1 cellular context compared by ENCODE assay signal in genomic region chr13:99075268-99076191, GRCh38.
TF ChIP-seq lines count a peak whose summit lies in the region.

No MANE protein-coding gene starts in this region.

TF ChIP-seq in GM23338, 12 proteins besides CTCF, POLR2A, EP300 and RAD21 (continued from another document):
- no peak for TF ChIP-seq ZNF462 (CRISPR knock-in tag; IDR thresholded peaks at IDR 0.05)
- no peak for TF ChIP-seq ETS1 (IDR thresholded peaks at IDR 0.05)
- no peak for TF ChIP-seq STAT1 (IDR thresholded peaks at IDR 0.05; ENCODE audit: unreplicated experiment)
- no peak for TF ChIP-seq NANOG (IDR thresholded peaks at IDR 0.05; ENCODE audit: borderline replicate concordance)
- no peak for TF ChIP-seq POLR2AphosphoS5 (IDR thresholded peaks at IDR 0.05; ENCODE audit: low read depth)
